In genomic region chr1:153957744-153958110, GRCh38 we compare ENCODE assay signal across 8 cellular contexts. TPM values are rescaled to one million over a fixed set of nuclear protein-coding genes. Genes with fewer than 3 reads are reported as not detected.
DNase-seq lines count a peak whose midpoint lies in the region; ATAC-seq and TF ChIP-seq lines count a peak whose summit lies in the region.

No MANE protein-coding gene starts in this region.

- H3K27ac ChIP-seq in SJCRH30: peak overlapping the region; percentile 34; the same call in 1 of the 2 replicates
- peak overlapping the region; percentile 80 for H3K27ac ChIP-seq in mesendoderm (ENCODE audit: low read depth, low read length)
- peak overlapping the region; percentile 88 for H3K27ac ChIP-seq in upper lobe of right lung

- H3K27ac Mint-ChIP-seq in central memory CD8-positive, alpha-beta T cell (ENCODE audit: low read depth): peak overlapping the region; percentile 78

- peak; percentile 9 for ATAC-seq in HG02588 (IDR thresholded peaks at IDR 0.05; ENCODE audit: unreplicated experiment)
- ATAC-seq in central memory CD8-positive, alpha-beta T cell (replicated peaks; ENCODE audit: extremely low read depth, poor library complexity, severe bottlenecking): peak; percentile 24
- peak; percentile 0 for ATAC-seq in upper lobe of right lung

- peak overlapping the region; percentile 90 for H3K4me2 ChIP-seq in mesendoderm (ENCODE audit: low read length)

- no peak overlapping the region for H2BK15ac ChIP-seq in mesendoderm (replicated peaks; ENCODE audit: low read depth)

- H3K56ac ChIP-seq in mesendoderm (ENCODE audit: low read length): peak overlapping the region; percentile 96

- no peak overlapping the region for H4K8ac ChIP-seq in mesendoderm (ENCODE audit: low read depth, low read length)

- H3K79me1 ChIP-seq in mesendoderm (ENCODE audit: low read length): peaks cover 38% of the 10 kb centered on the region

- peaks cover 17% of the 10 kb centered on the region for H3K36me3 Mint-ChIP-seq in central memory CD8-positive, alpha-beta T cell (ENCODE audit: insufficient read depth)

- H3K27me3 ChIP-seq in SJCRH30: no peaks in the 10 kb centered on the region
- H3K27me3 ChIP-seq in mesendoderm (ENCODE audit: insufficient read depth, low read length, poor library complexity): no peaks in the 10 kb centered on the region
- H3K27me3 ChIP-seq in upper lobe of right lung: no peaks in the 10 kb centered on the region

- H3K4me3 ChIP-seq in SJCRH30 (peak overlapping the region; percentile 81), mesendoderm (ENCODE audit: low read length) (peak overlapping the region; percentile 95), upper lobe of right lung (peak overlapping the region; percentile 88)

- H3K9ac ChIP-seq in mesendoderm (ENCODE audit: low read length): peak overlapping the region; percentile 88

- no peaks in the 10 kb centered on the region for H3K9me3 Mint-ChIP-seq in central memory CD8-positive, alpha-beta T cell

- H3K9me3 ChIP-seq in SJCRH30 (replicated peaks) (no peaks in the 10 kb centered on the region), upper lobe of right lung (no peaks in the 10 kb centered on the region)

- intact Hi-C loops in upper lobe of right lung (cut with DNase I): no loop called here

- H3K4ac ChIP-seq in mesendoderm (ENCODE audit: low read depth, low read length): no peak overlapping the region

- peaks cover 64% of the 10 kb centered on the region for H3K79me2 ChIP-seq in mesendoderm (ENCODE audit: control insufficient read depth, insufficient read depth, low read length)

- no CpG with 5 or more reads among the region's 13 CpGs for WGBS in mesendoderm (ENCODE audit: extremely low coverage, insufficient coverage, low lambda C conversion rate)

- TF ChIP-seq CTCF in upper lobe of right lung (IDR thresholded peaks at IDR 0.05): no peak

- peak; percentile 52 for DNase-seq in DMS53 (lab: John Stamatoyannopoulos, UW)
- DNase-seq in DMS53 treated with DMSO at 0.1 percent for 48 hours (lab: John Stamatoyannopoulos, UW; ENCODE audit: unreplicated experiment): no peak
- DNase-seq in SJCRH30: peak in 1 of 2 experiments; percentile 29
- DNase-seq in central memory CD8-positive, alpha-beta T cell (ENCODE audit: low spot score in 2 of 2): no peak
- DNase-seq in mesendoderm: peak; percentile 42
- DNase-seq in upper lobe of right lung: no peak
- DNase-seq in GM03348 (ENCODE audit: low spot score): no peak

- H4K5ac ChIP-seq in mesendoderm (ENCODE audit: low read length): no peak overlapping the region

- no peak overlapping the region for H3K18ac ChIP-seq in mesendoderm (ENCODE audit: low read length)

- H3K4me3 Mint-ChIP-seq in central memory CD8-positive, alpha-beta T cell: peak overlapping the region; percentile 94

- peak overlapping the region; percentile 7 for H3K23ac ChIP-seq in mesendoderm (ENCODE audit: low read length)

- H3K4me1 Mint-ChIP-seq in central memory CD8-positive, alpha-beta T cell: peaks cover 61% of the 10 kb centered on the region

- no peaks in the 10 kb centered on the region for H3K27me3 Mint-ChIP-seq in central memory CD8-positive, alpha-beta T cell

- no peak overlapping the region for H2AK5ac ChIP-seq in mesendoderm (ENCODE audit: low read length)

- H3K4me1 ChIP-seq in SJCRH30: peaks cover 2% of the 10 kb centered on the region; the same call in 1 of the 2 replicates
- peaks cover 9% of the 10 kb centered on the region for H3K4me1 ChIP-seq in mesendoderm (ENCODE audit: control insufficient read depth, low read depth, low read length)
- peaks cover 57% of the 10 kb centered on the region for H3K4me1 ChIP-seq in upper lobe of right lung

- no peak overlapping the region for H2BK120ac ChIP-seq in mesendoderm (ENCODE audit: low read depth, low read length)

- H3K36me3 ChIP-seq in SJCRH30: peaks cover 5% of the 10 kb centered on the region; the same call in 1 of the 2 replicates
- peaks cover 8% of the 10 kb centered on the region for H3K36me3 ChIP-seq in mesendoderm (ENCODE audit: control insufficient read depth, insufficient read depth, low read length)
- H3K36me3 ChIP-seq in upper lobe of right lung: peaks cover 36% of the 10 kb centered on the region

- no peak overlapping the region for H2BK5ac ChIP-seq in mesendoderm (ENCODE audit: low read length)

RNA-seq across cellular contexts. Expression of gene CRTC2, which starts 0.7 kb away (rescaled TPM):
- 10.1 and 13.4 TPM in 2 replicates for total RNA-seq in SJCRH30 (2014; rRNA removed; shearing (Covaris generic))
- polyA plus RNA-seq in mesendoderm (2013, experiment 1 of 2): 15.4 TPM
- 14.7 TPM for polyA plus RNA-seq in mesendoderm (2013, experiment 2 of 2)
- total RNA-seq in upper lobe of right lung: 52.7 TPM

RNA-seq across cellular contexts. Expression of gene SLC39A1, which starts 5.6 kb away (rescaled TPM):
- 74.4 and 77.2 TPM in 2 replicates for total RNA-seq in SJCRH30 (2014; rRNA removed; shearing (Covaris generic))
- polyA plus RNA-seq in mesendoderm (2013, experiment 1 of 2): 162 TPM
- polyA plus RNA-seq in mesendoderm (2013, experiment 2 of 2): 160 TPM
- 120 TPM for total RNA-seq in upper lobe of right lung

RNA-seq across cellular contexts. Expression of gene CREB3L4, which starts 10.0 kb away (rescaled TPM):
- 7.5 and 9.3 TPM in 2 replicates for total RNA-seq in SJCRH30 (2014; rRNA removed; shearing (Covaris generic))
- polyA plus RNA-seq in mesendoderm (2013, experiment 1 of 2): 15.2 TPM
- 13.7 TPM for polyA plus RNA-seq in mesendoderm (2013, experiment 2 of 2)
- 10.5 TPM for total RNA-seq in upper lobe of right lung

RNA-seq across cellular contexts. Expression of gene DENND4B, which starts 11.2 kb away (rescaled TPM):
- 18.9 and 26.3 TPM in 2 replicates for total RNA-seq in SJCRH30 (2014; rRNA removed; shearing (Covaris generic))
- 32.3 TPM for polyA plus RNA-seq in mesendoderm (2013, experiment 1 of 2)
- 29.1 TPM for polyA plus RNA-seq in mesendoderm (2013, experiment 2 of 2)
- 83.7 TPM for total RNA-seq in upper lobe of right lung

RNA-seq across cellular contexts. Expression of gene JTB, which starts 19.7 kb away (rescaled TPM):
- total RNA-seq in SJCRH30 (2014; rRNA removed; shearing (Covaris generic)): 96.8 and 97.9 TPM in 2 replicates
- polyA plus RNA-seq in mesendoderm (2013, experiment 1 of 2): 106 TPM
- polyA plus RNA-seq in mesendoderm (2013, experiment 2 of 2): 103 TPM
- 129 TPM for total RNA-seq in upper lobe of right lung

Comparison
In these comparisons a context has a peak if more than half of its experiments do, and no peak if none do; other contexts are left out.
1. DNase-seq: peak in DMS53 (single experiment) and mesendoderm (single experiment); none in DMS53 treated with DMSO at 0.1 percent for 48 hours (single experiment), central memory CD8-positive, alpha-beta T cell (0 of 2), upper lobe of right lung (single experiment) and GM03348 (single experiment).
2. H3K27ac ChIP-seq: peak in every context shown above with its lines; median percentile 88 in upper lobe of right lung; 80 in mesendoderm; 34 in SJCRH30.
3. Peak in every context shown above with its lines, with median percentiles within 50 percentile points of each other: ATAC-seq and H3K4me3 ChIP-seq.